ENCODE assay signal across 11 cellular contexts in genomic region chr11:94877446-94878200, GRCh38.
A peak's percentile ranks its signal among the peaks of the same experiment; 100 is the strongest.
DNase-seq lines count a peak whose midpoint lies in the region; ATAC-seq lines count a peak whose summit lies in the region.
"Had no signal": no experiment of that assay in that cellular context is flagged by ENCODE, and none has a peak within 500 bp of the region (broad histone marks: within the 10 kb centered on the region; RNA-seq: fewer than 3 reads in every experiment).

No MANE protein-coding gene starts in this region.

- peak overlapping the region in 1 of 2 donors; percentile 55 for H3K9ac ChIP-seq in stomach smooth muscle (ENCODE audit: low read length in 2 of 2)
- H3K9ac ChIP-seq: KMS-11 had no signal

- ATAC-seq in right cardiac atrium, result peak; percentile 38 to 77

- no peaks in the 10 kb centered on the region for H3K36me3 Mint-ChIP-seq in activated naive CD4-positive, alpha-beta T cell treated with anti-CD3 and anti-CD28 coated beads, Interleukin-2, amount 50 U/mL, for 24 hours
- H3K36me3 Mint-ChIP-seq in activated naive CD4-positive, alpha-beta T cell treated with anti-CD3 and anti-CD28 coated beads, Interleukin-2, amount 10 ng/mL, durations not matched to agents 7 days and 5 days, result peaks cover 1% of the 10 kb centered on the region

- DNase-seq in activated naive CD4-positive, alpha-beta T cell treated with anti-CD3 and anti-CD28 coated beads, Interleukin-2, amount 10 ng/mL, durations not matched to agents 7 days and 5 days, result no peak
- DNase-seq in amniotic epithelial cell (ENCODE audit: low read depth) (peak; percentile 89), right cardiac atrium (peak in 1 of 3 donors; percentile 36), activated T-cell treated with anti-CD3 and anti-CD28 coated beads for 4 hours (no peak), occipital lobe (lab: John Stamatoyannopoulos, UW) (no peak), GF-D8 (lab: John Stamatoyannopoulos, UW) (no peak)
- DNase-seq: retina had no signal

- peaks cover 35 to 48% of the 10 kb centered on the region in 2 donors for H3K36me3 ChIP-seq in stomach smooth muscle (ENCODE audit: control insufficient read depth in 2 of 2, insufficient read depth in 2 of 2, low read length in 2 of 2)

- peak overlapping the region; percentile 49 for H3K27ac Mint-ChIP-seq in activated naive CD4-positive, alpha-beta T cell treated with anti-CD3 and anti-CD28 coated beads, Interleukin-2, amount 50 U/mL, for 24 hours
- H3K27ac Mint-ChIP-seq in activated naive CD4-positive, alpha-beta T cell treated with anti-CD3 and anti-CD28 coated beads, Interleukin-2, amount 10 ng/mL, durations not matched to agents 7 days and 5 days, result no peak overlapping the region

- H3K9me3 ChIP-seq in right cardiac atrium (ENCODE audit: control insufficient read depth, low read length), result no peaks in the 10 kb centered on the region
- no peaks in the 10 kb centered on the region for H3K9me3 ChIP-seq in stomach smooth muscle (ENCODE audit: control insufficient read depth in 2 of 2, low read length in 2 of 2)
- H3K9me3 ChIP-seq: thyroid gland had no signal

- H3K4me3 Mint-ChIP-seq in activated naive CD4-positive, alpha-beta T cell treated with anti-CD3 and anti-CD28 coated beads, Interleukin-2, amount 50 U/mL, for 24 hours, result no peak overlapping the region
- H3K4me3 Mint-ChIP-seq in activated naive CD4-positive, alpha-beta T cell treated with anti-CD3 and anti-CD28 coated beads, Interleukin-2, amount 10 ng/mL, durations not matched to agents 7 days and 5 days, result no peak overlapping the region

- WGBS in right cardiac atrium, result 63% methylated on average over 11 of the region's 11 CpGs

- CTCF ChIA-PET in activated naive CD4-positive, alpha-beta T cell treated with anti-CD3 and anti-CD28 coated beads, Interleukin-2, amount 10 ng/mL, durations not matched to agents 7 days and 5 days (lab: Charles Lee), result interaction anchor here (0.9 to 1.5 kb wide), 4 partner anchors 16 to 254 kb away, joined by 3 to 8 read pairs (median 4); no protein-coding TSS in a partner anchor

- peaks cover 24% of the 10 kb centered on the region for H3K4me1 Mint-ChIP-seq in activated naive CD4-positive, alpha-beta T cell treated with anti-CD3 and anti-CD28 coated beads, Interleukin-2, amount 50 U/mL, for 24 hours
- peaks cover 12% of the 10 kb centered on the region for H3K4me1 Mint-ChIP-seq in activated naive CD4-positive, alpha-beta T cell treated with anti-CD3 and anti-CD28 coated beads, Interleukin-2, amount 10 ng/mL, durations not matched to agents 7 days and 5 days

- H3K4me3 ChIP-seq in right cardiac atrium (ENCODE audit: low read length) (no peak overlapping the region), stomach smooth muscle (ENCODE audit: low read length in 2 of 2) (no peak overlapping the region)
- H3K4me3 ChIP-seq: thyroid gland had no signal

- no peaks in the 10 kb centered on the region for H3K9me3 Mint-ChIP-seq in activated naive CD4-positive, alpha-beta T cell treated with anti-CD3 and anti-CD28 coated beads, Interleukin-2, amount 50 U/mL, for 24 hours
- H3K9me3 Mint-ChIP-seq in activated naive CD4-positive, alpha-beta T cell treated with anti-CD3 and anti-CD28 coated beads, Interleukin-2, amount 10 ng/mL, durations not matched to agents 7 days and 5 days, result no peaks in the 10 kb centered on the region

- H3K27me3 ChIP-seq in right cardiac atrium (ENCODE audit: control insufficient read depth, insufficient read depth), result no peaks in the 10 kb centered on the region
- no peaks in the 10 kb centered on the region for H3K27me3 ChIP-seq in stomach smooth muscle (ENCODE audit: control insufficient read depth in 1 of 2, insufficient read depth in 2 of 2, low read length in 2 of 2)
- H3K27me3 ChIP-seq: thyroid gland had no signal

- H3K27ac ChIP-seq in right cardiac atrium (ENCODE audit: low read length) (no peak overlapping the region), stomach smooth muscle (ENCODE audit: low read length) (peak overlapping the region; percentile 84)
- H3K27ac ChIP-seq: KMS-11 had no signal

- no peaks in the 10 kb centered on the region for H3K27me3 Mint-ChIP-seq in activated naive CD4-positive, alpha-beta T cell treated with anti-CD3 and anti-CD28 coated beads, Interleukin-2, amount 50 U/mL, for 24 hours
- peaks cover 4% of the 10 kb centered on the region for H3K27me3 Mint-ChIP-seq in activated naive CD4-positive, alpha-beta T cell treated with anti-CD3 and anti-CD28 coated beads, Interleukin-2, amount 10 ng/mL, durations not matched to agents 7 days and 5 days

- intact Hi-C loops in right cardiac atrium (cut with DNase I), result no loop called here

- H3K4me1 ChIP-seq in right cardiac atrium (ENCODE audit: control insufficient read depth, insufficient read depth, low read length) (peaks cover 8% of the 10 kb centered on the region), stomach smooth muscle (ENCODE audit: control insufficient read depth, insufficient read depth, low read length) (peaks cover 45% of the 10 kb centered on the region)
- H3K4me1 ChIP-seq: thyroid gland had no signal
